In the genomic region with DNA sequence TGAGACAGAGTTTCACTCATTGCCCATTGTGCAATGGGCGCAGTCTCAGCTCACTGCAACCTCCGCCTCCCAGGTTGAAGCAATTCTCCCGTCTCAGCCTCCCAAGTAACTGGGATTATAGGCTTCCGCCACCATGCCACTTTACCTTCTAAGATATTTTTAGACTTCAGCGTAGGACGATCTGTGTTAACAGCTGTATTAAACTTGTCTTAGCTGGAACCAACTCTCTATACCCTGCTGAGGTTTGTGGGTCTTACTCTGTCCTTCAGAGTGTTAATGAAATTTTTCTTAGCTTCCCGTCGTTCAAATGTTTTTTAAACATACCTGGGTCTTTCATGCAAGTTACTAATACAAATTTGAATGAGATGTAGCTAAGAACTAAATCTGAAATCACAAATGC, we compare ENCODE assay signal across 32 cellular contexts. TPM values are rescaled to one million over a fixed set of nuclear protein-coding genes. Genes with fewer than 3 reads are reported as not detected.
DNase-seq lines count a peak whose midpoint lies in the region; ATAC-seq and TF ChIP-seq lines count a peak whose summit lies in the region.
"Had no signal": no experiment of that assay in that cellular context is flagged by ENCODE, and none has a peak within 500 bp of the region (broad histone marks: within the 10 kb centered on the region; RNA-seq: fewer than 3 reads in every experiment).

No MANE protein-coding gene starts in this region.

- intact Hi-C loops in left ventricle myocardium superior (cut with micrococcal nuclease): no loop called here
- intact Hi-C loops in right cardiac atrium (cut with DNase I): no loop called here
- intact Hi-C loops in lower lobe of right lung (cut with DNase I): no loop called here

- no peaks in the 10 kb centered on the region for H3K27me3 Mint-ChIP-seq in activated T-helper 17 cell treated with anti-CD3 and anti-CD28 coated beads, Interleukin-2, amount 50 U/mL, for 72 hours
- no peaks in the 10 kb centered on the region for H3K27me3 Mint-ChIP-seq in naive B cell
- H3K27me3 Mint-ChIP-seq: activated CD4-positive, alpha-beta T cell treated with anti-CD3 and anti-CD28 coated beads for 36 hours; activated naive CD8-positive, alpha-beta T cell treated with anti-CD3 and anti-CD28 coated beads, Interleukin-2, amount 10 ng/mL, durations not matched to agents 7 days and 5 days; natural killer cell treated with Interleukin-12 subunit alpha and Interleukin-12 subunit beta and Interleukin-15 and Interleukin-18, amount 100 ng/mL, for 72 hours; stimulated activated naive CD8-positive, alpha-beta T cell treated with anti-CD3 and anti-CD28 coated beads, Interleukin-15, Interleukin-2, amounts not matched to agents 100 ng/mL and 50 ng/mL, for 24 hours had no signal

- H3K4me3 Mint-ChIP-seq in activated T-helper 17 cell treated with anti-CD3 and anti-CD28 coated beads, Interleukin-2, amount 50 U/mL, for 72 hours: no peak overlapping the region
- H3K4me3 Mint-ChIP-seq in naive B cell: no peak overlapping the region
- H3K4me3 Mint-ChIP-seq: activated CD4-positive, alpha-beta T cell treated with anti-CD3 and anti-CD28 coated beads for 36 hours; activated CD8-positive, alpha-beta T cell treated with anti-CD3 and anti-CD28 coated beads, Interleukin-2, amount 10 ng/mL, durations not matched to agents 7 days and 5 days; activated naive CD8-positive, alpha-beta T cell treated with anti-CD3 and anti-CD28 coated beads, Interleukin-2, amount 10 ng/mL, durations not matched to agents 7 days and 5 days; natural killer cell treated with Interleukin-12 subunit alpha and Interleukin-12 subunit beta and Interleukin-15 and Interleukin-18, amount 100 ng/mL, for 72 hours; stimulated activated naive CD8-positive, alpha-beta T cell treated with anti-CD3 and anti-CD28 coated beads, Interleukin-15, Interleukin-2, amounts not matched to agents 100 ng/mL and 50 ng/mL, for 24 hours; T-helper 2 cell treated with Interferon-gamma antibody and Interleukin-4, amounts not matched to agents 5 μg/mL and 100 μg/mL, for 36 hours had no signal

- no peaks in the 10 kb centered on the region for H3K27me3 ChIP-seq in right cardiac atrium (ENCODE audit: control insufficient read depth, insufficient read depth)
- no peaks in the 10 kb centered on the region for H3K27me3 ChIP-seq in lower lobe of right lung (ENCODE audit: low read depth)
- H3K27me3 ChIP-seq: BE2C, esophagus squamous epithelium, foreskin keratinocyte, Peyer's patch, uterus had no signal

- peaks cover 83% of the 10 kb centered on the region for H3K36me3 Mint-ChIP-seq in activated T-helper 17 cell treated with anti-CD3 and anti-CD28 coated beads, Interleukin-2, amount 50 U/mL, for 72 hours (ENCODE audit: low read depth)
- no peaks in the 10 kb centered on the region for H3K36me3 Mint-ChIP-seq in naive B cell

- H3K4me3 ChIP-seq in right cardiac atrium (ENCODE audit: low read length): no peak overlapping the region
- H3K4me3 ChIP-seq in lower lobe of right lung: no peak overlapping the region
- H3K4me3 ChIP-seq: esophagus squamous epithelium, GM12878, HAP-1, Peyer's patch, uterus had no signal

- TF ChIP-seq CTCF in lower lobe of right lung (IDR thresholded peaks at IDR 0.05): no peak

- DNase-seq in left ventricle myocardium superior (no peak), right cardiac atrium (no peak), naive B cell (no peak), NCI-H2227 treated with DMSO at 0.1 percent for 48 hours (lab: John Stamatoyannopoulos, UW) (no peak), mesenteric fat pad (ENCODE audit: low spot score) (no peak), lower lobe of right lung (no peak)
- DNase-seq in activated CD4-positive, CD25-positive, alpha-beta regulatory T cell treated with anti-CD3 and anti-CD28 coated beads, Interleukin-2, amount 50 U/mL, for 72 hours: no peak
- DNase-seq: ACHN; activated CD4-positive, alpha-beta T cell treated with anti-CD3 and anti-CD28 coated beads for 36 hours; activated CD8-positive, alpha-beta T cell treated with anti-CD3 and anti-CD28 coated beads, Interleukin-2, amount 10 ng/mL, durations not matched to agents 7 days and 5 days; activated naive CD8-positive, alpha-beta T cell treated with anti-CD3 and anti-CD28 coated beads, Interleukin-2, amount 10 ng/mL, durations not matched to agents 7 days and 5 days; BE2C; central memory CD4-positive, alpha-beta T cell; COR-L47; esophagus squamous epithelium; foreskin keratinocyte; head of caudate nucleus; MV-4-11; NCI-H1436; NCI-H446; NCI-H82; Peyer's patch; SHP77 treated with DMSO at 0.1 percent for 48 hours; small intestine; stimulated activated CD4-positive, alpha-beta T cell treated with anti-CD3 and anti-CD28 coated beads, Interleukin-1b, Interleukin-23, amount 100 ng/mL, for 48 hours; uterus had no signal

- no peaks in the 10 kb centered on the region for H3K9me3 Mint-ChIP-seq in activated T-helper 17 cell treated with anti-CD3 and anti-CD28 coated beads, Interleukin-2, amount 50 U/mL, for 72 hours
- no peaks in the 10 kb centered on the region for H3K9me3 Mint-ChIP-seq in naive B cell
- H3K9me3 Mint-ChIP-seq: activated naive CD8-positive, alpha-beta T cell treated with anti-CD3 and anti-CD28 coated beads, Interleukin-2, amount 10 ng/mL, durations not matched to agents 7 days and 5 days; natural killer cell treated with Interleukin-12 subunit alpha and Interleukin-12 subunit beta and Interleukin-15 and Interleukin-18, amount 100 ng/mL, for 72 hours; stimulated activated naive CD8-positive, alpha-beta T cell treated with anti-CD3 and anti-CD28 coated beads, Interleukin-15, Interleukin-2, amounts not matched to agents 100 ng/mL and 50 ng/mL, for 24 hours; T-helper 2 cell treated with Interferon-gamma antibody and Interleukin-4, amounts not matched to agents 5 μg/mL and 100 μg/mL, for 36 hours had no signal

- H3K27ac Mint-ChIP-seq in activated T-helper 17 cell treated with anti-CD3 and anti-CD28 coated beads, Interleukin-2, amount 50 U/mL, for 72 hours: peak overlapping the region; percentile 53
- H3K27ac Mint-ChIP-seq in naive B cell: peak overlapping the region in 5 of 6 donors; percentile 81 to 94 (median 89)
- H3K27ac Mint-ChIP-seq: activated CD4-positive, alpha-beta T cell treated with anti-CD3 and anti-CD28 coated beads for 36 hours; activated CD8-positive, alpha-beta T cell treated with anti-CD3 and anti-CD28 coated beads, Interleukin-2, amount 10 ng/mL, durations not matched to agents 7 days and 5 days; activated naive CD8-positive, alpha-beta T cell treated with anti-CD3 and anti-CD28 coated beads, Interleukin-2, amount 10 ng/mL, durations not matched to agents 7 days and 5 days; stimulated activated naive CD8-positive, alpha-beta T cell treated with anti-CD3 and anti-CD28 coated beads, Interleukin-15, Interleukin-2, amounts not matched to agents 100 ng/mL and 50 ng/mL, for 24 hours; T-helper 2 cell treated with Interferon-gamma antibody and Interleukin-4, amounts not matched to agents 5 μg/mL and 100 μg/mL, for 36 hours had no signal

- no peaks in the 10 kb centered on the region for H3K9me3 ChIP-seq in right cardiac atrium (ENCODE audit: control insufficient read depth, low read length)
- no peaks in the 10 kb centered on the region for H3K9me3 ChIP-seq in lower lobe of right lung
- H3K9me3 ChIP-seq: BE2C, esophagus squamous epithelium, HAP-1, Peyer's patch, uterus had no signal

- ATAC-seq in left ventricle myocardium superior (peak; percentile 27), right cardiac atrium (no peak), naive B cell (ENCODE audit: low read depth in 2 of 2) (no peak), lower lobe of right lung (no peak)
- ATAC-seq in activated T-helper 17 cell treated with anti-CD3 and anti-CD28 coated beads, Interleukin-2, amount 50 U/mL, for 72 hours (replicated peaks): no peak
- ATAC-seq: activated CD4-positive, alpha-beta T cell treated with anti-CD3 and anti-CD28 coated beads for 36 hours; activated CD8-positive, alpha-beta T cell treated with anti-CD3 and anti-CD28 coated beads, Interleukin-2, amount 10 ng/mL, durations not matched to agents 7 days and 5 days; foreskin keratinocyte; natural killer cell treated with Interleukin-12 subunit alpha and Interleukin-12 subunit beta and Interleukin-15 and Interleukin-18, amount 100 ng/mL, for 72 hours had no signal

- H3K36me3 ChIP-seq in lower lobe of right lung: peaks cover 64% of the 10 kb centered on the region
- H3K36me3 ChIP-seq: uterus had no signal

- no peak overlapping the region for H3K27ac ChIP-seq in right cardiac atrium (ENCODE audit: low read length)
- no peak overlapping the region for H3K27ac ChIP-seq in lower lobe of right lung
- H3K27ac ChIP-seq: esophagus squamous epithelium, foreskin keratinocyte, Peyer's patch, uterus had no signal

- H3K4me1 Mint-ChIP-seq in activated T-helper 17 cell treated with anti-CD3 and anti-CD28 coated beads, Interleukin-2, amount 50 U/mL, for 72 hours: peaks cover 21% of the 10 kb centered on the region
- peaks cover 19 to 25% (median 22%) of the 10 kb centered on the region in 3 donors for H3K4me1 Mint-ChIP-seq in naive B cell

- peaks cover 1% of the 10 kb centered on the region for H3K4me1 ChIP-seq in right cardiac atrium (ENCODE audit: control insufficient read depth, insufficient read depth, low read length)
- peaks cover 43% of the 10 kb centered on the region for H3K4me1 ChIP-seq in lower lobe of right lung
- H3K4me1 ChIP-seq: foreskin keratinocyte, HAP-1, uterus had no signal

- 80% methylated on average over 8 of the region's 8 CpGs for WGBS in right cardiac atrium

RNA-seq across cellular contexts. Expression of a gene that starts 14.7 kb away (rescaled TPM):
- total RNA-seq in left ventricle myocardium superior: 35.9 TPM
- total RNA-seq in right cardiac atrium: 10 to 100 TPM; 45.3 to 89.9 (median 53.1) TPM
- polyA plus RNA-seq in right cardiac atrium: 47.1 TPM
- total RNA-seq in activated T-helper 17 cell treated with anti-CD3 and anti-CD28 coated beads, Interleukin-2, amount 50 U/mL, for 72 hours: 10 to 100 TPM; 60.5 to 81.9 TPM
- 10 to 100 TPM; 38.0 to 67.3 (median 51.7) TPM for polyA plus RNA-seq in naive B cell (ENCODE audit: low read depth in 6 of 6)
- total RNA-seq in mesenteric fat pad: 211 TPM
- total RNA-seq in lower lobe of right lung: 140 TPM
